In the genomic region with DNA sequence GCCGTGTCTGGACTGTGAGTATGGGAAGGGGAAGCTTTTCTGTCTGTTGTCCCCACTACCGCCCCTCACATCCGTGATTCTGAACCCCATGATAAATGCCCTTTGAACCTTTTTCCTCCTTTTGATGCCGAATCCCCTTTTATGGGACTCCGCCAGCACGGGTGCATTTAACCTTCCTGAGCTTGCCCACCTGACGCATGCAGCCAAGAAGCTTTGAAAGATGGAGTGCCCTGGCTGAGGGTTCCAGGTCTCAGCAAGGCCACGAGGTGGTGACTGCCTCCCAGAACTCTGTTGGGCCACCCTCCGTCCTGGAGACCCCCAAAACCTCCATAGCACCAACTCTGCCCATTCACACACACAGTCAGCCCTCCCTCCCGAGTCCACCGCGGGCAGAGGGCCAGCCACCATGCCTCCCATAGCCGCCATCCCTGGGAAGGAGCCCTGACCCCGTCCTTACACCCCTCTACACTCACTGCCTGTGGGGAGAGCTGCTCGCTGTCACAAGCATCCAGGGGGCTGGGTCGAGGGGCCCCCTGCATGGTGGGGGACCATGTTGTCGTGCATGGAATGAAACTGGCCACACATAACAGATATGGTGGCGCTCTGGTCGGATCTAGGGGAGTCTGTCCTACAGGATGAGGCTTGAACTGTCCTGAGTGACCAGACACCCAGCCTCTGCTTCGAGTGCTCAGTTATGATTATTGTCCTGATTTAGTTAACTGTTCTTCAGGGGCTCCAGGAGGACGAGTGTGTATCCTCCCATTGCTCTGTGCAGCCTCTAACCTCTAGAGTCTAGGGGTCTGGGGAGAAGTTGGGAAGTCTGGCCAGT, we compare ENCODE assay signal across 8 cellular contexts. TPM values are rescaled to one million over a fixed set of nuclear protein-coding genes. Genes with fewer than 3 reads are reported as not detected.
DNase-seq lines count a peak whose midpoint lies in the region; ATAC-seq and TF ChIP-seq lines count a peak whose summit lies in the region.

No MANE protein-coding gene starts in this region.

- H3K4me2 ChIP-seq in DOHH2 (ENCODE audit: low read length): peak overlapping the region; percentile 78

- H3K9me2 ChIP-seq in DOHH2 (replicated peaks; ENCODE audit: control insufficient read depth, low read length): no peaks in the 10 kb centered on the region

- no peaks in the 10 kb centered on the region for H4K20me1 ChIP-seq in DOHH2 (ENCODE audit: control insufficient read depth, insufficient read depth, low read depth, low read length)

- H3K27me3 ChIP-seq in DOHH2 (ENCODE audit: control insufficient read depth, low read length) (no peaks in the 10 kb centered on the region), Peyer's patch (no peaks in the 10 kb centered on the region), esophagus (ENCODE audit: control insufficient read depth in 1 of 2, insufficient read depth in 2 of 2, low read length in 2 of 2) (no peaks in the 10 kb centered on the region)

- H3K27ac ChIP-seq in DOHH2 (ENCODE audit: low read depth, low read length) (0 out of 2 replicates have a peak overlapping the region, but pooled peaks have one; percentile 58), Peyer's patch (peak overlapping the region; percentile 83 to 90 (median 86)), esophagus (ENCODE audit: low read depth in 2 of 2, low read length in 1 of 2) (peak overlapping the region; percentile 90 to 94)

- no peak for TF ChIP-seq CTCF in DOHH2 (IDR thresholded peaks at IDR 0.05; ENCODE audit: low read depth, low read length, poor library complexity, severe bottlenecking)
- TF ChIP-seq CTCF in Peyer's patch (IDR thresholded peaks at IDR 0.05): no peak

- WGBS in esophagus, 2 donors: 72 to 76% methylated on average over 21 of the region's 21 CpGs

- peaks cover 38% of the 10 kb centered on the region for H3K4me1 ChIP-seq in DOHH2 (ENCODE audit: control insufficient read depth, low read length)
- peaks cover 0 to 35% (median 14%) of the 10 kb centered on the region in 4 donors for H3K4me1 ChIP-seq in Peyer's patch
- peaks cover 0 to 17% of the 10 kb centered on the region in 2 donors for H3K4me1 ChIP-seq in esophagus (ENCODE audit: control insufficient read depth in 2 of 2, insufficient read depth in 2 of 2, low read length in 1 of 2)

- no peak for DNase-seq in Peyer's patch
- DNase-seq in posterior vena cava (ENCODE audit: low spot score): peak; percentile 69
- DNase-seq in NCI-H524 (lab: John Stamatoyannopoulos, UW): no peak
- no peak for DNase-seq in GF-D8 (lab: John Stamatoyannopoulos, UW)
- DNase-seq in NCI-H1694 (lab: John Stamatoyannopoulos, UW): no peak

- H3F3A ChIP-seq in DOHH2 (ENCODE audit: control insufficient read depth, insufficient read depth): peaks cover 7% of the 10 kb centered on the region; the same call in 1 of the 2 replicates

- peak overlapping the region; percentile 93 for H3K4me3 ChIP-seq in DOHH2 (ENCODE audit: low read length)
- peak overlapping the region; percentile 71 to 91 (median 78) for H3K4me3 ChIP-seq in Peyer's patch
- H3K4me3 ChIP-seq in esophagus (ENCODE audit: low read depth in 1 of 2, low read length in 2 of 2): peak overlapping the region; percentile 79 to 90

- H3K9me3 ChIP-seq in DOHH2 (ENCODE audit: control insufficient read depth, insufficient read depth, low read length): no peaks in the 10 kb centered on the region
- no peaks in the 10 kb centered on the region for H3K9me3 ChIP-seq in Peyer's patch
- peaks cover 0 to 4% of the 10 kb centered on the region in 2 donors for H3K9me3 ChIP-seq in esophagus (ENCODE audit: control insufficient read depth in 2 of 2, insufficient read depth in 1 of 2, low read depth in 1 of 2, low read length in 1 of 2)

- intact Hi-C loops in posterior vena cava (cut with DNase I): no loop called here

- no peak for TF ChIP-seq POLR2A in Peyer's patch (IDR thresholded peaks at IDR 0.05)

- H3K79me2 ChIP-seq in DOHH2 (ENCODE audit: control insufficient read depth, low read length): peaks cover 48% of the 10 kb centered on the region

- ATAC-seq in HG03565 (IDR thresholded peaks at IDR 0.05; ENCODE audit: unreplicated experiment): no peak

- H3K36me3 ChIP-seq in DOHH2 (ENCODE audit: control insufficient read depth, low read length) (peaks cover 27% of the 10 kb centered on the region), Peyer's patch (no peaks in the 10 kb centered on the region), esophagus (ENCODE audit: control insufficient read depth in 2 of 2, insufficient read depth in 2 of 2, low read length in 1 of 2) (no peaks in the 10 kb centered on the region)

RNA-seq across cellular contexts. Expression of gene COMT, which starts 0.8 kb away (rescaled TPM):
- total RNA-seq in Peyer's patch: 100 to 1,000 TPM in 3 of 4 donors, 10 to 100 TPM in 1; 89.1 to 149 (median 138) TPM
- 100 to 1,000 TPM; 178 to 218 TPM for polyA plus RNA-seq in esophagus
- 10 to 100 TPM; 81.7 to 95.4 TPM for total RNA-seq in posterior vena cava

RNA-seq across cellular contexts. Expression of gene TXNRD2, which starts 0.9 kb away (rescaled TPM):
- total RNA-seq in Peyer's patch: 10 to 100 TPM; 24.7 to 29.8 (median 27.2) TPM
- 10 to 100 TPM in 1 of 2 donors, 1 to 10 TPM in 1; 9.6 to 20.6 TPM for polyA plus RNA-seq in esophagus
- total RNA-seq in posterior vena cava: 10 to 100 TPM; 13.9 to 19.2 TPM
